ENCODE assay signal across 8 cellular contexts in the genomic region with DNA sequence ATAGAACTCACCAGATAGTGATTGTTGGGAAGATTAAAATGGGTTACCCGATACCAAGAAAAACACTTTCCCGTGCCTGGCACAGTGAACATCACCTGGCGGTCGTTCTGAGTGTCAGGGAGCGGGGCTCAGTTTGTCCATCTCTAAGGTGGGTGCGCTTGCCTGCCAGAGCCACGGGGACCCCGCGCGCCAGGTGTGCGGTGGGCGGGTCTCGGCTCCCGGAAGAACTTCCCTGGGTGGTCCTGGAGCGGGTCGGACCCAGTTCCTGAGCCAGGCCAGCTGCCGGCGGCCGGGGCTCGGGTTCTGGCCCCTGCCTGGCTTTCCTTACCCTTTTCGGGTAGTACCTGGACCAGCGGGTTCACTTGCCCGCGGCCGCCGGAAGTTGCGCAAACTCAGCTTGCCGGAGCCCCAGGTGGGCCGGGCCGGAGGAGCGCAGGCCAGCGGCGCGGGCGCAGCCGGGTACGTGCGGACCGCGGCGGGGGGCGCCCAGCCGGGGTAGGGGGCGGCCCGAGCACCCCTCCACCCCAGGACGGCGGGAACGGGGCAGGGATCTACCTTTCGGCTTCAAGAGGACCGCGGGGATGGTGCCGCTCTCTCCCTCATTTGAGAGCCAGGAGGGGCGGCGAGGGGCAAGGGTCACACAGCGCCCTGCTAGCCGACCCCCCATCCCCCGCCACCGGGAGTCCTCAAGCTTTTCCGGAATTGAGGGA. TPM values are rescaled to one million over a fixed set of nuclear protein-coding genes. Genes with fewer than 3 reads are reported as not detected.
DNase-seq lines count a peak whose midpoint lies in the region; ATAC-seq and TF ChIP-seq lines count a peak whose summit lies in the region.

No MANE protein-coding gene starts in this region.

- ATAC-seq in IMR-90 (ENCODE audit: low read depth) (no peak), GM21529 (IDR thresholded peaks at IDR 0.05; ENCODE audit: unreplicated experiment) (no peak)
- no peak for ATAC-seq in central memory CD8-positive, alpha-beta T cell (replicated peaks; ENCODE audit: extremely low read depth, poor library complexity, severe bottlenecking)

- H3K9ac ChIP-seq in IMR-90 (ENCODE audit: low read depth, low read length) = no peak overlapping the region

- H3K27ac Mint-ChIP-seq in central memory CD8-positive, alpha-beta T cell (ENCODE audit: low read depth) = no peak overlapping the region

- H3K27ac ChIP-seq in IMR-90 (ENCODE audit: insufficient read depth, low read length) (no peak overlapping the region), mesodermal cell (ENCODE audit: low read depth, low read length, severe bottlenecking) (no peak overlapping the region)

- intact Hi-C loops in IMR-90 (cut with micrococcal nuclease) = no loop called here

- peaks cover 15 to 43% of the 10 kb centered on the region in 2 experiments for H3K79me1 ChIP-seq in IMR-90 (ENCODE audit: low read depth in 1 of 2, low read length in 2 of 2)

- no peaks in the 10 kb centered on the region for H3K9me3 ChIP-seq in IMR-90 (ENCODE audit: control insufficient read depth, insufficient read depth, low read length)
- no peaks in the 10 kb centered on the region for H3K9me3 ChIP-seq in mesodermal cell (ENCODE audit: control insufficient read depth, low read length)

- peak overlapping the region; percentile 58; the same call in 1 of the 2 replicates for H3K4me2 ChIP-seq in IMR-90 (ENCODE audit: low read depth, low read length)

- no peaks in the 10 kb centered on the region for H3K27me3 ChIP-seq in IMR-90 (ENCODE audit: control insufficient read depth, insufficient read depth, low read length)

- in situ Hi-C loops in IMR-90 (cut with MboI; ENCODE audit: low sequenced_read_pairs) = no loop called here

- H3K4me3 ChIP-seq in AG10803 (ENCODE audit: low read length) = peak overlapping the region; percentile 60
- H3K4me3 ChIP-seq in IMR-90 (ENCODE audit: insufficient read depth, low read depth, low read length) = peak overlapping the region; percentile 43
- peak overlapping the region; percentile 27 for H3K4me3 ChIP-seq in mesodermal cell (ENCODE audit: extremely low read depth, insufficient read depth, low read length, poor library complexity, severe bottlenecking)

- CTCF ChIA-PET in IMR-90 (lab: Yijun Ruan, JAX) = no interaction called here

- no peak overlapping the region for H3K56ac ChIP-seq in IMR-90 (ENCODE audit: extremely low read depth, insufficient read depth, low read length)

- peaks cover 47% of the 10 kb centered on the region for H3K4me1 Mint-ChIP-seq in central memory CD8-positive, alpha-beta T cell

- no peak overlapping the region for H2BK20ac ChIP-seq in IMR-90 (ENCODE audit: low read depth, low read length)

- TF ChIP-seq POLR2A in IMR-90 (IDR thresholded peaks at IDR 0.05; ENCODE audit: low read depth, low read length) = no peak

- no peak overlapping the region for H3K4ac ChIP-seq in IMR-90 (ENCODE audit: low read depth, low read length)

- H3K23ac ChIP-seq in IMR-90 (ENCODE audit: low read depth, low read length) = no peak overlapping the region

- no peak for DNase-seq in AG10803 (ENCODE audit: low read depth)
- no peak for DNase-seq in IMR-90
- DNase-seq in central memory CD8-positive, alpha-beta T cell (ENCODE audit: low spot score in 2 of 2) = no peak
- no peak for DNase-seq in OCI-M1 (lab: John Stamatoyannopoulos, UW)
- no peak for DNase-seq in NCI-H2171 treated with DMSO at 0.1 percent for 48 hours (lab: John Stamatoyannopoulos, UW)
- DNase-seq in GM19238 (ENCODE audit: insufficient read length, low spot score) = no peak

- TF ChIP-seq RAD21 in IMR-90 (IDR thresholded peaks at IDR 0.05; ENCODE audit: low read length) = no peak

- no peaks in the 10 kb centered on the region for H4K20me1 ChIP-seq in IMR-90 (ENCODE audit: insufficient read depth, low read length)

- no peaks in the 10 kb centered on the region for H3K9me3 Mint-ChIP-seq in central memory CD8-positive, alpha-beta T cell

- H3K4me1 ChIP-seq in IMR-90 (ENCODE audit: control insufficient read depth, insufficient read depth, low read length) (peaks cover 5% of the 10 kb centered on the region), mesodermal cell (ENCODE audit: control insufficient read depth, insufficient read depth, low read length, poor library complexity, severe bottlenecking) (peaks cover 15% of the 10 kb centered on the region)

- H3K27me3 Mint-ChIP-seq in central memory CD8-positive, alpha-beta T cell = no peaks in the 10 kb centered on the region

- H2BK120ac ChIP-seq in IMR-90 (ENCODE audit: low read depth, low read length) = no peak overlapping the region

- dilution Hi-C loops in IMR-90 (cut with HindIII; ENCODE audit: low sequenced_read_pairs, unreplicated experiment) = no loop called here

- no TSS peak for BruUV-seq in IMR-90 (replicated peaks; lab: Mats Ljungman, UMichigan)

- no peak overlapping the region for H2BK5ac ChIP-seq in IMR-90 (ENCODE audit: low read depth, low read length, poor library complexity, severe bottlenecking)

- H3K18ac ChIP-seq in IMR-90 (ENCODE audit: low read depth, low read length) = no peak overlapping the region; the same call in 1 of the 2 replicates

- H4K5ac ChIP-seq in IMR-90 (ENCODE audit: low read depth, low read length) = peak overlapping the region; percentile 25; the same call in 1 of the 2 replicates

- 37% methylated on average over 12 of the region's 59 CpGs; no CpG with 5 or more reads in 1 of the 2 experiments for WGBS in IMR-90 (ENCODE audit: extremely low coverage in 2 of 2, insufficient read length in 1 of 2), 2 experiments
- WGBS in mesodermal cell (ENCODE audit: insufficient coverage in 2 of 2), 2 experiments = 15 to 20% methylated on average over 47 to 51 of the region's 59 CpGs

- H4K8ac ChIP-seq in IMR-90 (ENCODE audit: low read depth in 2 of 2, low read length in 2 of 2) = 0 out of 4 replicates have a peak overlapping the region, but pooled peaks of 1 of the 2 experiments have one; percentile 63

- no peak overlapping the region for H2AK9ac ChIP-seq in IMR-90 (replicated peaks; ENCODE audit: low read depth, low read length, poor library complexity)

- H3K4me3 Mint-ChIP-seq in central memory CD8-positive, alpha-beta T cell = peak overlapping the region; percentile 40

- no peak overlapping the region for H4K91ac ChIP-seq in IMR-90 (ENCODE audit: insufficient read depth, low read depth, low read length)

- peaks cover 7% of the 10 kb centered on the region; the same call in 1 of the 2 replicates for H3K9me1 ChIP-seq in IMR-90 (ENCODE audit: insufficient read depth, low read length)

- H3K14ac ChIP-seq in IMR-90 (replicated peaks; ENCODE audit: low read depth, low read length) = no peak overlapping the region

- TF ChIP-seq CTCF in AG10803 (conservative IDR thresholded peaks at IDR 0.05; ENCODE audit: low read length) (no peak), IMR-90 (conservative IDR thresholded peaks at IDR 0.05; ENCODE audit: low read depth, low read length) (no peak)

- POLR2A ChIA-PET in IMR-90 (lab: Charles Lee; ENCODE audit: unreplicated experiment) = no interaction called here

- no peak overlapping the region for H2AK5ac ChIP-seq in IMR-90 (ENCODE audit: low read depth, low read length)

- H3K36me3 Mint-ChIP-seq in central memory CD8-positive, alpha-beta T cell (ENCODE audit: insufficient read depth) = peaks cover 6% of the 10 kb centered on the region

- H2BK15ac ChIP-seq in IMR-90 (ENCODE audit: low read depth, low read length) = no peak overlapping the region

- H3K36me3 ChIP-seq in IMR-90 (ENCODE audit: control insufficient read depth, insufficient read depth, low read length) (no peaks in the 10 kb centered on the region), mesodermal cell (ENCODE audit: control insufficient read depth, insufficient read depth, low read length) (no peaks in the 10 kb centered on the region)

- peak overlapping the region; percentile 83 for H2AFZ ChIP-seq in IMR-90 (replicated peaks; ENCODE audit: low read length, poor library complexity)

TF ChIP-seq in IMR-90, 13 proteins besides CTCF, POLR2A, EP300 and RAD21:
- TF ChIP-seq CEBPB (IDR thresholded peaks at IDR 0.05; ENCODE audit: low read depth, low read length) (peak; percentile 78), SMC3 (IDR thresholded peaks at IDR 0.05; ENCODE audit: low read depth, low read length) (no peak)

RNA-seq across cellular contexts. Expression of a gene that starts 7.5 kb away (rescaled TPM):
- 0.36 and 0.56 TPM in 2 replicates for total RNA-seq in IMR-90 (2012; rRNA removed)
- 3.6 and 4.7 TPM in 2 replicates for polyA plus RNA-seq in IMR-90 (2012; rRNA removed)
- 6.2 and 6.9 TPM in 2 replicates for polyA plus RNA-seq in IMR-90 (2012; cell fraction: cytosol; rRNA removed)
- 7.7 and 12.4 TPM in 2 replicates for polyA plus RNA-seq in IMR-90 (2012; cell fraction: nucleus; rRNA removed; ENCODE audit: low replicate concordance)
- polyA plus RNA-seq in mesodermal cell (2013, experiment 1 of 2) = 7.0 TPM
- 5.3 TPM for polyA plus RNA-seq in mesodermal cell (2013, experiment 2 of 2)
